ENCODE assay signal across 9 cellular contexts in genomic region chr2:120758181-120759048, GRCh38. TPM values are rescaled to one million over a fixed set of nuclear protein-coding genes. Genes with fewer than 3 reads are reported as not detected.
DNase-seq lines count a peak whose midpoint lies in the region; ATAC-seq, FAIRE-seq and TF ChIP-seq lines count a peak whose summit lies in the region.
"Had no signal": no experiment of that assay in that cellular context is flagged by ENCODE, and none has a peak within 500 bp of the region (broad histone marks: within the 10 kb centered on the region; RNA-seq: fewer than 3 reads in every experiment).

No MANE protein-coding gene starts in this region.

- FAIRE-seq in HepG2 (lab: Jason Lieb, UNC): no peak

- H2AFZ ChIP-seq in HepG2 (ENCODE audit: low read length) (no peak overlapping the region), smooth muscle cell (ENCODE audit: low read depth) (no peak overlapping the region)

- H3K4me1 Mint-ChIP-seq in HFFc6 (ENCODE audit: low read depth): peaks cover 98% of the 10 kb centered on the region
- H3K4me1 Mint-ChIP-seq in effector memory CD8-positive, alpha-beta T cell (ENCODE audit: low read depth in 2 of 2): no peaks in the 10 kb centered on the region
- no peaks in the 10 kb centered on the region for H3K4me1 Mint-ChIP-seq in activated CD4-positive, alpha-beta memory T cell treated with anti-CD3 and anti-CD28 coated beads for 36 hours (ENCODE audit: low read depth)

- H3K79me2 ChIP-seq in HepG2 (ENCODE audit: insufficient read depth, low read length) (no peaks in the 10 kb centered on the region), smooth muscle cell (ENCODE audit: low read depth) (peaks cover 84% of the 10 kb centered on the region)

- peak; percentile 52 for DNase-seq in HFFc6
- DNase-seq in HepG2 (ENCODE audit: low spot score): no peak
- peak; percentile 40 for DNase-seq in smooth muscle cell (lab: John Stamatoyannopoulos, UW; ENCODE audit: unreplicated experiment)
- DNase-seq in effector memory CD8-positive, alpha-beta T cell: no peak
- DNase-seq in activated CD4-positive, alpha-beta memory T cell treated with anti-CD3 and anti-CD28 coated beads for 36 hours: no peak
- DNase-seq: DND-41 had no signal

- no peak for TF ChIP-seq RAD21 in HepG2 (CRISPR knock-in tag; IDR thresholded peaks at IDR 0.05)

- POLR2A ChIA-PET in HepG2 (lab: Yijun Ruan, JAX): no interaction called here
- POLR2A ChIA-PET in activated CD4-positive, alpha-beta memory T cell treated with anti-CD3 and anti-CD28 coated beads for 36 hours (lab: Charles Lee): no interaction called here

- in situ Hi-C loops in HepG2 (cut with HindIII; ENCODE audit: extremely low pct_ligation_motif_present, low pct_unique_long_range_greater_than_20kb): no loop called here

- H3K27ac ChIP-seq in duodenal mucosa (ENCODE audit: low read depth, low read length) (peak overlapping the region; percentile 39), HepG2 (ENCODE audit: extremely low read length, insufficient read depth, low read length) (no peak overlapping the region), smooth muscle cell (ENCODE audit: low read depth) (peak overlapping the region; percentile 97)

- no peak overlapping the region for H3K4me2 ChIP-seq in HepG2 (ENCODE audit: low read depth, low read length)
- H3K4me2 ChIP-seq in smooth muscle cell: peak overlapping the region; percentile 77

- CTCF ChIA-PET in HepG2 (lab: Yijun Ruan, JAX; ENCODE audit: low intra/inter-chr PET ratio, low total read pairs): no interaction called here
- CTCF ChIA-PET in activated CD4-positive, alpha-beta memory T cell treated with anti-CD3 and anti-CD28 coated beads for 36 hours (lab: Charles Lee): no interaction called here

- H3F3A ChIP-seq in smooth muscle cell (ENCODE audit: low read depth): peaks cover 26% of the 10 kb centered on the region

- H3K27me3 ChIP-seq in duodenal mucosa (ENCODE audit: control insufficient read depth in 1 of 2, insufficient read depth in 2 of 2, low read length in 2 of 2) (no peaks in the 10 kb centered on the region), HepG2 (ENCODE audit: control insufficient read depth in 1 of 2, insufficient read depth in 2 of 2, low read length in 2 of 2) (peaks cover 4 to 49% of the 10 kb centered on the region in 2 experiments; a peak in 3 of 5 replicates), smooth muscle cell (ENCODE audit: low read depth) (no peaks in the 10 kb centered on the region)

- H3K9me3 Mint-ChIP-seq in HFFc6: no peaks in the 10 kb centered on the region
- no peaks in the 10 kb centered on the region for H3K9me3 Mint-ChIP-seq in effector memory CD8-positive, alpha-beta T cell
- no peaks in the 10 kb centered on the region for H3K9me3 Mint-ChIP-seq in activated CD4-positive, alpha-beta memory T cell treated with anti-CD3 and anti-CD28 coated beads for 36 hours

- intact Hi-C loops in HepG2 (cut with micrococcal nuclease; ENCODE audit: unreplicated experiment): no loop called here
- intact Hi-C loops in activated CD4-positive, alpha-beta memory T cell treated with anti-CD3 and anti-CD28 coated beads for 36 hours (cut with micrococcal nuclease): no loop called here

- no peak for TF ChIP-seq POLR2A in HepG2 (IDR thresholded peaks at IDR 0.05; ENCODE audit: insufficient read depth in 1 of 2, low read depth in 2 of 2, low read length in 2 of 2)

- peak overlapping the region; percentile 59 for H3K4me3 Mint-ChIP-seq in HFFc6
- no peak overlapping the region for H3K4me3 Mint-ChIP-seq in effector memory CD8-positive, alpha-beta T cell
- no peak overlapping the region for H3K4me3 Mint-ChIP-seq in activated CD4-positive, alpha-beta memory T cell treated with anti-CD3 and anti-CD28 coated beads for 36 hours

- peak overlapping the region; percentile 82 for H3K27ac Mint-ChIP-seq in HFFc6
- no peak overlapping the region for H3K27ac Mint-ChIP-seq in effector memory CD8-positive, alpha-beta T cell
- H3K27ac Mint-ChIP-seq in activated CD4-positive, alpha-beta memory T cell treated with anti-CD3 and anti-CD28 coated beads for 36 hours: no peak overlapping the region

- H3K4me3 ChIP-seq in duodenal mucosa (ENCODE audit: low read depth in 1 of 2, low read length in 2 of 2) (no peak overlapping the region), HepG2 (replicated peaks in 1 of 3; ENCODE audit: insufficient read depth in 1 of 3, low read depth in 2 of 3, low read length in 3 of 3) (no peak overlapping the region), smooth muscle cell (no peak overlapping the region)

- TF ChIP-seq CTCF in HFFc6 (IDR thresholded peaks at IDR 0.05): no peak
- no peak for TF ChIP-seq CTCF in HepG2 (CRISPR knock-in tag; IDR thresholded peaks at IDR 0.05)
- no peak for TF ChIP-seq CTCF in smooth muscle cell (IDR thresholded peaks at IDR 0.05; ENCODE audit: borderline replicate concordance, insufficient read depth, poor library complexity, severe bottlenecking)

- ATAC-seq in HepG2 (peak; percentile 34), GM18868 (IDR thresholded peaks at IDR 0.05; ENCODE audit: unreplicated experiment) (no peak), GM18907 (IDR thresholded peaks at IDR 0.05; ENCODE audit: unreplicated experiment) (no peak)
- no peak for ATAC-seq in effector memory CD8-positive, alpha-beta T cell (replicated peaks)

- H3K4me1 ChIP-seq in duodenal mucosa (ENCODE audit: control insufficient read depth in 1 of 2, insufficient read depth in 2 of 2, low read length in 2 of 2): no peaks in the 10 kb centered on the region
- no peaks in the 10 kb centered on the region for H3K4me1 ChIP-seq in HepG2 (ENCODE audit: insufficient read depth, low read length)
- peaks cover 29% of the 10 kb centered on the region for H3K4me1 ChIP-seq in smooth muscle cell (ENCODE audit: low read depth)

- H3K9ac ChIP-seq in duodenal mucosa (ENCODE audit: low read depth in 1 of 2, low read length in 2 of 2) (no peak overlapping the region), HepG2 (ENCODE audit: insufficient read depth, low read depth, low read length) (no peak overlapping the region), smooth muscle cell (ENCODE audit: low read depth) (peak overlapping the region; percentile 78)

- no TSS peak for BruUV-seq in HepG2 (replicated peaks; lab: Mats Ljungman, UMichigan)

- H3K9me3 ChIP-seq in duodenal mucosa (ENCODE audit: control insufficient read depth in 1 of 2, low read length in 2 of 2) (no peaks in the 10 kb centered on the region), HepG2 (ENCODE audit: low read length) (no peaks in the 10 kb centered on the region), smooth muscle cell (replicated peaks; ENCODE audit: low read depth) (no peaks in the 10 kb centered on the region)

- H3K36me3 ChIP-seq in duodenal mucosa (ENCODE audit: control insufficient read depth in 1 of 2, insufficient read depth in 2 of 2, low read length in 2 of 2) (no peaks in the 10 kb centered on the region), HepG2 (replicated peaks in 1 of 2; ENCODE audit: control insufficient read depth in 1 of 2, insufficient read depth in 2 of 2, low read length in 2 of 2) (no peaks in the 10 kb centered on the region), smooth muscle cell (ENCODE audit: low read depth) (no peaks in the 10 kb centered on the region)

- WGBS in HepG2 (ENCODE audit: low lambda C conversion rate): 11% methylated on average over 10 of the region's 16 CpGs
- WGBS in smooth muscle cell (ENCODE audit: low lambda C conversion rate): 28% methylated on average over 16 of the region's 16 CpGs

- H3K27me3 Mint-ChIP-seq in HFFc6 (ENCODE audit: insufficient read depth): no peaks in the 10 kb centered on the region; the same call in 1 of the 2 replicates
- peaks cover 20 to 33% of the 10 kb centered on the region in 2 donors for H3K27me3 Mint-ChIP-seq in effector memory CD8-positive, alpha-beta T cell
- peaks cover 3% of the 10 kb centered on the region for H3K27me3 Mint-ChIP-seq in activated CD4-positive, alpha-beta memory T cell treated with anti-CD3 and anti-CD28 coated beads for 36 hours

- TF ChIP-seq EP300 in HepG2 (IDR thresholded peaks at IDR 0.05; ENCODE audit: low read depth in 2 of 2, low read length in 2 of 2): no peak
- TF ChIP-seq EP300 in HepG2 (CRISPR knock-in tag; IDR thresholded peaks at IDR 0.05; ENCODE audit: borderline replicate concordance): no peak

- H4K20me1 ChIP-seq in HepG2 (ENCODE audit: insufficient read depth, low read length) (no peaks in the 10 kb centered on the region), smooth muscle cell (ENCODE audit: low read depth) (no peaks in the 10 kb centered on the region)

- H3K36me3 Mint-ChIP-seq in HFFc6 (ENCODE audit: low read depth): peaks cover 26% of the 10 kb centered on the region
- H3K36me3 Mint-ChIP-seq in effector memory CD8-positive, alpha-beta T cell (ENCODE audit: insufficient read depth): no peaks in the 10 kb centered on the region
- no peaks in the 10 kb centered on the region for H3K36me3 Mint-ChIP-seq in activated CD4-positive, alpha-beta memory T cell treated with anti-CD3 and anti-CD28 coated beads for 36 hours

RNA-seq across cellular contexts. Expression of gene GLI2, which starts 22.7 kb away (rescaled TPM):
- 10 to 100 TPM; 40.2 to 46.1 (median 41.9) TPM for total RNA-seq in HFFc6 (2021; fragmentation: NEBNext Ultra II Directional; extraction: Animal tissue kit (Norgen Biotek cat#: 25700))
- total RNA-seq in HepG2 (2016; rRNA removed; fragmentation: Illumina TruSeq; extraction: Trizol): not detected in 2 replicates
- not detected in 2 replicates for total RNA-seq in HepG2 (2016; cell fraction: cytosol; rRNA removed; fragmentation: Illumina TruSeq; extraction: Trizol; ENCODE audit: low read depth)
- not detected in 2 replicates for total RNA-seq in HepG2 (2016; cell fraction: insoluble cytoplasmic fraction; rRNA removed; fragmentation: Illumina TruSeq; extraction: Trizol)
- not detected in 2 replicates for total RNA-seq in HepG2 (2016; cell fraction: membrane; rRNA removed; fragmentation: Illumina TruSeq; extraction: Trizol)
- total RNA-seq in HepG2 (2016; cell fraction: nucleus; rRNA removed; fragmentation: Illumina TruSeq; extraction: Trizol): not detected in 2 replicates
- not detected in 2 replicates for polyA plus RNA-seq in HepG2 (2011; rRNA removed)
- polyA plus RNA-seq in HepG2 (2011; cell fraction: cytosol; rRNA removed): not detected in 2 replicates
- polyA plus RNA-seq in HepG2 (2011; cell fraction: nucleus; rRNA removed): not detected in 2 replicates
- polyA plus RNA-seq in HepG2 (2012): not detected in 2 replicates
- polyA plus RNA-seq in HepG2 (2016; cell fraction: cytosol; fragmentation: Illumina TruSeq; extraction: Trizol; ENCODE audit: low read depth): not detected in 2 replicates
- polyA plus RNA-seq in HepG2 (2016; cell fraction: insoluble cytoplasmic fraction; fragmentation: Illumina TruSeq; extraction: Trizol; ENCODE audit: low read depth): not detected in 2 replicates
- not detected in 2 replicates for polyA plus RNA-seq in HepG2 (2016; cell fraction: membrane; fragmentation: Illumina TruSeq; extraction: Trizol; ENCODE audit: low read depth)
- polyA plus RNA-seq in HepG2 (2016; cell fraction: nucleus; fragmentation: Illumina TruSeq; extraction: Trizol; ENCODE audit: insufficient read depth, low read depth): not detected in 2 replicates
- polyA minus RNA-seq in HepG2 (2011; rRNA and poly(A)+ RNA removed; ENCODE audit: low replicate concordance): 0.98 TPM in 1 of 2 replicates, not detected in the other
- polyA minus RNA-seq in HepG2 (2011; cell fraction: cytosol; rRNA and poly(A)+ RNA removed): not detected in 2 replicates
- polyA minus RNA-seq in HepG2 (2011; cell fraction: nucleus; rRNA and poly(A)+ RNA removed): not detected in 2 replicates
- 10.4 and 10.6 TPM in 2 replicates for total RNA-seq in smooth muscle cell
- polyA plus RNA-seq in smooth muscle cell: 9.4 and 10.4 TPM in 2 replicates
- not detected for total RNA-seq in activated CD4-positive, alpha-beta memory T cell treated with anti-CD3 and anti-CD28 coated beads for 36 hours

Comparison
In these comparisons a context has a peak if more than half of its experiments do, and no peak if none do; other contexts are left out.
1. DNase-seq: peak in HFFc6 (single experiment) and smooth muscle cell (single experiment); none in HepG2 (single experiment), effector memory CD8-positive, alpha-beta T cell (0 of 3) and activated CD4-positive, alpha-beta memory T cell treated with anti-CD3 and anti-CD28 coated beads for 36 hours (single experiment).
2. RNA of gene GLI2, which starts 22.7 kb away (total RNA-seq): 40.2 to 46.1 TPM in HFFc6 and 10.4 to 10.6 TPM in smooth muscle cell; not detected in HepG2 and not detected in activated CD4-positive, alpha-beta memory T cell treated with anti-CD3 and anti-CD28 coated beads for 36 hours; every median in the first group is over 10 times any median in the second.